ENCODE assay signal across 11 cellular contexts in genomic region chr11:2776351-2777061, GRCh38.
DNase-seq lines count a peak whose midpoint lies in the region; ATAC-seq, FAIRE-seq and TF ChIP-seq lines count a peak whose summit lies in the region.
"Had no signal": no experiment of that assay in that cellular context is flagged by ENCODE, and none has a peak within 500 bp of the region (broad histone marks: within the 10 kb centered on the region; RNA-seq: fewer than 3 reads in every experiment).

No MANE protein-coding gene starts in this region.

- H3K27ac Mint-ChIP-seq in natural killer cell: no peak overlapping the region
- no peak overlapping the region for H3K27ac Mint-ChIP-seq in natural killer cell treated with Interleukin-12 subunit alpha and Interleukin-12 subunit beta and Interleukin-15 and Interleukin-18, amount 100 ng/mL, for 72 hours

- BruUV-seq in K562 (replicated peaks; lab: Mats Ljungman, UMichigan): no TSS peak

- TF ChIP-seq EP300 in K562 (IDR thresholded peaks at IDR 0.05; ENCODE audit: low read length): no peak

- no peak for TF ChIP-seq RAD21 in K562 (CRISPR knock-in tag; conservative IDR thresholded peaks at IDR 0.05 in 1 of 2, IDR thresholded peaks at IDR 0.05 in 1 of 2)

- POLR2A ChIA-PET in K562 (lab: Yijun Ruan, JAX): no interaction called here
- POLR2A ChIA-PET in GM10248 (lab: Yijun Ruan, JAX): no interaction called here

- no peaks in the 10 kb centered on the region for H3K9me1 ChIP-seq in K562 (ENCODE audit: control insufficient read depth, insufficient read depth, low read length)

- H3K9ac ChIP-seq in K562 (ENCODE audit: insufficient read depth in 1 of 2, low read depth in 2 of 2, low read length in 2 of 2): peak overlapping the region in 1 of 2 experiments; percentile 73; a peak in 2 of 4 replicates

- 88% methylated on average over 18 of the region's 19 CpGs for WGBS in K562 (ENCODE audit: insufficient coverage, low coverage, missing lambda C conversion rate)

- no peaks in the 10 kb centered on the region for H4K20me1 ChIP-seq in K562 (replicated peaks; ENCODE audit: control insufficient read depth, insufficient read depth, low read length)

- peaks cover 14 to 26% of the 10 kb centered on the region in 2 donors for H3K27me3 Mint-ChIP-seq in natural killer cell (ENCODE audit: low read depth in 2 of 2)
- peaks cover 2 to 13% of the 10 kb centered on the region in 2 donors for H3K27me3 Mint-ChIP-seq in natural killer cell treated with Interleukin-12 subunit alpha and Interleukin-12 subunit beta and Interleukin-15 and Interleukin-18, amount 100 ng/mL, for 72 hours

- no peak overlapping the region for H3K4me3 Mint-ChIP-seq in natural killer cell
- no peak overlapping the region for H3K4me3 Mint-ChIP-seq in natural killer cell treated with Interleukin-12 subunit alpha and Interleukin-12 subunit beta and Interleukin-15 and Interleukin-18, amount 100 ng/mL, for 72 hours

- peaks cover 0 to 6% of the 10 kb centered on the region in 2 donors for H3K4me1 Mint-ChIP-seq in natural killer cell
- H3K4me1 Mint-ChIP-seq in natural killer cell treated with Interleukin-12 subunit alpha and Interleukin-12 subunit beta and Interleukin-15 and Interleukin-18, amount 100 ng/mL, for 72 hours (ENCODE audit: low read depth in 2 of 2): peaks cover 0 to 2% of the 10 kb centered on the region in 2 donors

- CTCF ChIA-PET in K562 (lab: Yijun Ruan, JAX; ENCODE audit: low intra/inter-chr PET ratio) (no interaction called here), GM10248 (lab: Yijun Ruan, JAX) (no interaction called here)

- no peak overlapping the region for H3K4me3 ChIP-seq in K562
- H3K4me3 ChIP-seq in mucosa of descending colon: no peak overlapping the region

- no peaks in the 10 kb centered on the region for H3K27me3 ChIP-seq in K562 (ENCODE audit: control insufficient read depth in 2 of 2, insufficient read depth in 2 of 2, low read length in 2 of 2)

- H3K4me1 ChIP-seq in K562 (replicated peaks in 1 of 2; ENCODE audit: control insufficient read depth in 2 of 2, insufficient read depth in 2 of 2, low read length in 2 of 2) (peaks cover 49 to 80% of the 10 kb centered on the region in 2 experiments), mucosa of descending colon (ENCODE audit: low read depth) (peaks cover 12% of the 10 kb centered on the region)

- H2AFZ ChIP-seq in K562 (ENCODE audit: low read depth, low read length): no peak overlapping the region

- no peaks in the 10 kb centered on the region for H3K79me2 ChIP-seq in K562 (ENCODE audit: control insufficient read depth, insufficient read depth, low read length)

- ATAC-seq in natural killer cell (no peak), K562 (no peak), mucosa of descending colon (no peak)
- no peak for ATAC-seq in natural killer cell treated with Interleukin-12 subunit alpha and Interleukin-12 subunit beta and Interleukin-15 and Interleukin-18, amount 100 ng/mL, for 72 hours

- TF ChIP-seq POLR2A in K562 (conservative IDR thresholded peaks at IDR 0.05): no peak

- H3K9me3 Mint-ChIP-seq in natural killer cell: no peaks in the 10 kb centered on the region
- no peaks in the 10 kb centered on the region for H3K9me3 Mint-ChIP-seq in natural killer cell treated with Interleukin-12 subunit alpha and Interleukin-12 subunit beta and Interleukin-15 and Interleukin-18, amount 100 ng/mL, for 72 hours

- FAIRE-seq in K562 (lab: Jason Lieb, UNC): no peak

- no peaks in the 10 kb centered on the region for H3K36me3 ChIP-seq in K562 (ENCODE audit: control insufficient read depth, insufficient read depth, low read length)
- no peaks in the 10 kb centered on the region for H3K36me3 ChIP-seq in mucosa of descending colon (ENCODE audit: low read depth)

- peak; percentile 13 for DNase-seq in natural killer cell
- DNase-seq in natural killer cell treated with Interleukin-12 subunit alpha and Interleukin-12 subunit beta and Interleukin-15 and Interleukin-18, amount 100 ng/mL, for 72 hours (ENCODE audit: low spot score): no peak
- no peak for DNase-seq in K562 (ENCODE audit: extremely low read depth in 1 of 4, low spot score in 3 of 4)
- peak in 2 of 3 donors; percentile 29 to 41 for DNase-seq in mucosa of descending colon
- peak; percentile 41 for DNase-seq in ureter (ENCODE audit: low spot score)
- no peak for DNase-seq in epidermal melanocyte (ENCODE audit: insufficient read length, low spot score)
- no peak for DNase-seq in iPS-NIHi7 (ENCODE audit: extremely low spot score)
- no peak for DNase-seq in GM10248 (ENCODE audit: extremely low spot score)
- DNase-seq: GOT3, retina had no signal

- no peaks in the 10 kb centered on the region for H3K36me3 Mint-ChIP-seq in natural killer cell
- H3K36me3 Mint-ChIP-seq in natural killer cell treated with Interleukin-12 subunit alpha and Interleukin-12 subunit beta and Interleukin-15 and Interleukin-18, amount 100 ng/mL, for 72 hours: no peaks in the 10 kb centered on the region

- no peak overlapping the region for H3K27ac ChIP-seq in K562 (ENCODE audit: extremely low read depth, low read depth, low read length)
- H3K27ac ChIP-seq: C4-2B had no signal

- H3K9me3 ChIP-seq in K562 (replicated peaks; ENCODE audit: control insufficient read depth, insufficient read depth, low read depth, low read length): no peaks in the 10 kb centered on the region
- H3K9me3 ChIP-seq in mucosa of descending colon: no peaks in the 10 kb centered on the region

- no peak overlapping the region for H3K4me2 ChIP-seq in K562 (ENCODE audit: insufficient read depth, low read length)

- intact Hi-C loops in natural killer cell (cut with micrococcal nuclease) (no loop called here), K562 (cut with micrococcal nuclease) (no loop called here), mucosa of descending colon (cut with DNase I, micrococcal nuclease) (no loop called here)

- in situ Hi-C loops in K562 (cut with MboI): no loop called here

- TF ChIP-seq CTCF in natural killer cell (IDR thresholded peaks at IDR 0.05): no peak
- TF ChIP-seq CTCF in K562 (IDR thresholded peaks at IDR 0.05 in 2 of 3, conservative IDR thresholded peaks at IDR 0.05 in 1 of 3; ENCODE audit: insufficient read depth in 2 of 3, low read depth in 1 of 3, low read length in 3 of 3): no peak
- no peak for TF ChIP-seq CTCF in mucosa of descending colon (IDR thresholded peaks at IDR 0.05)
- TF ChIP-seq CTCF in GM10248 (IDR thresholded peaks at IDR 0.05; ENCODE audit: control extremely low read depth, extremely low read depth, low read depth, missing control alignments): no peak

TF ChIP-seq in K562, 482 proteins besides CTCF, POLR2A, EP300 and RAD21:
- TF ChIP-seq ZNF740 (CRISPR knock-in tag; IDR thresholded peaks at IDR 0.05): 0 out of 2 replicates have a peak, but pooled peaks have one; percentile 13
- no peak for TF ChIP-seq ZNF740 (tag; IDR thresholded peaks at IDR 0.05)
- TF ChIP-seq SMARCA4 (IDR thresholded peaks at IDR 0.05): no peak

Comparison
In these comparisons a context has a peak if more than half of its experiments do, and no peak if none do; other contexts are left out.
1. DNase-seq: peak in natural killer cell (single experiment), mucosa of descending colon (2 of 3) and ureter (single experiment); none in natural killer cell treated with Interleukin-12 subunit alpha and Interleukin-12 subunit beta and Interleukin-15 and Interleukin-18, amount 100 ng/mL, for 72 hours (single experiment), K562 (0 of 4), epidermal melanocyte (single experiment), iPS-NIHi7 (single experiment) and GM10248 (single experiment).